Comparison of ENCODE assay signal across 1 cellular context in the genomic region with DNA sequence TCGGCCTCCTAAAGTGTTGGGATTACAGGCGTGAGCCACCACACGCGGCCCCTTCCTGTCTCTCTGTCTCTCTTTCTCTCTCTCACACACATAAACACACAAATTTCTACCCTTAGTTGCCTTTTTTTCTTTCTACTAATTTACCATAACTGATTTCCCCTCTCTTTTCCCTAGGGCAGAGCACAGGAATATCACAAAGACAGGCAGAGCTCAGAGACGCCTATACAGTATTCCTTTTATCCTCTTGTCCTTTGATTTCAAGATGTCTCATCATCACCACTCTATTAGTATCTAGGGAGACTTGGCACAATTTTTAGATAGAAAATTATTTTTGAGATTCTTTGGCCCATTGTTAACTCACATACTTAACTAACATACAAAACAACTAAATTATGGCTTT.
TF ChIP-seq lines count a peak whose summit lies in the region.

No MANE protein-coding gene starts in this region.

TF ChIP-seq in GM12878, 131 proteins besides CTCF, POLR2A, EP300 and RAD21:
- TF ChIP-seq RAD51 (IDR thresholded peaks at IDR 0.05) (no peak), POLR2AphosphoS5 (IDR thresholded peaks at IDR 0.05; ENCODE audit: low read length) (no peak), ZNF622 (IDR thresholded peaks at IDR 0.05) (no peak), MXI1 (IDR thresholded peaks at IDR 0.05; ENCODE audit: low read depth, low read length) (no peak), TAF1 (IDR thresholded peaks at IDR 0.05; ENCODE audit: borderline replicate concordance, low read depth, low read length) (no peak), MTA3 (IDR thresholded peaks at IDR 0.05; ENCODE audit: borderline replicate concordance, low read length) (no peak), POLR2AphosphoS2 (IDR thresholded peaks at IDR 0.05; ENCODE audit: low read depth, low read length) (no peak)
- TF ChIP-seq, protein P1, sequence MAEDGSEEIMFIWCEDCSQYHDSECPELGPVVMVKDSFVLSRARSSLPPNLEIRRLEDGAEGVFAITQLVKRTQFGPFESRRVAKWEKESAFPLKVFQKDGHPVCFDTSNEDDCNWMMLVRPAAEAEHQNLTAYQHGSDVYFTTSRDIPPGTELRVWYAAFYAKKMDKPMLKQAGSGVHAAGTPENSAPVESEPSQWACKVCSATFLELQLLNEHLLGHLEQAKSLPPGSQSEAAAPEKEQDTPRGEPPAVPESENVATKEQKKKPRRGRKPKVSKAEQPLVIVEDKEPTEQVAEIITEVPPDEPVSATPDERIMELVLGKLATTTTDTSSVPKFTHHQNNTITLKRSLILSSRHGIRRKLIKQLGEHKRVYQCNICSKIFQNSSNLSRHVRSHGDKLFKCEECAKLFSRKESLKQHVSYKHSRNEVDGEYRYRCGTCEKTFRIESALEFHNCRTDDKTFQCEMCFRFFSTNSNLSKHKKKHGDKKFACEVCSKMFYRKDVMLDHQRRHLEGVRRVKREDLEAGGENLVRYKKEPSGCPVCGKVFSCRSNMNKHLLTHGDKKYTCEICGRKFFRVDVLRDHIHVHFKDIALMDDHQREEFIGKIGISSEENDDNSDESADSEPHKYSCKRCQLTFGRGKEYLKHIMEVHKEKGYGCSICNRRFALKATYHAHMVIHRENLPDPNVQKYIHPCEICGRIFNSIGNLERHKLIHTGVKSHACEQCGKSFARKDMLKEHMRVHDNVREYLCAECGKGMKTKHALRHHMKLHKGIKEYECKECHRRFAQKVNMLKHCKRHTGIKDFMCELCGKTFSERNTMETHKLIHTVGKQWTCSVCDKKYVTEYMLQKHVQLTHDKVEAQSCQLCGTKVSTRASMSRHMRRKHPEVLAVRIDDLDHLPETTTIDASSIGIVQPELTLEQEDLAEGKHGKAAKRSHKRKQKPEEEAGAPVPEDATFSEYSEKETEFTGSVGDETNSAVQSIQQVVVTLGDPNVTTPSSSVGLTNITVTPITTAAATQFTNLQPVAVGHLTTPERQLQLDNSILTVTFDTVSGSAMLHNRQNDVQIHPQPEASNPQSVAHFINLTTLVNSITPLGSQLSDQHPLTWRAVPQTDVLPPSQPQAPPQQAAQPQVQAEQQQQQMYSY (CRISPR knock-in tag; IDR thresholded peaks at IDR 0.05), result no peak
